8 cellular contexts compared by ENCODE assay signal in the genomic region with DNA sequence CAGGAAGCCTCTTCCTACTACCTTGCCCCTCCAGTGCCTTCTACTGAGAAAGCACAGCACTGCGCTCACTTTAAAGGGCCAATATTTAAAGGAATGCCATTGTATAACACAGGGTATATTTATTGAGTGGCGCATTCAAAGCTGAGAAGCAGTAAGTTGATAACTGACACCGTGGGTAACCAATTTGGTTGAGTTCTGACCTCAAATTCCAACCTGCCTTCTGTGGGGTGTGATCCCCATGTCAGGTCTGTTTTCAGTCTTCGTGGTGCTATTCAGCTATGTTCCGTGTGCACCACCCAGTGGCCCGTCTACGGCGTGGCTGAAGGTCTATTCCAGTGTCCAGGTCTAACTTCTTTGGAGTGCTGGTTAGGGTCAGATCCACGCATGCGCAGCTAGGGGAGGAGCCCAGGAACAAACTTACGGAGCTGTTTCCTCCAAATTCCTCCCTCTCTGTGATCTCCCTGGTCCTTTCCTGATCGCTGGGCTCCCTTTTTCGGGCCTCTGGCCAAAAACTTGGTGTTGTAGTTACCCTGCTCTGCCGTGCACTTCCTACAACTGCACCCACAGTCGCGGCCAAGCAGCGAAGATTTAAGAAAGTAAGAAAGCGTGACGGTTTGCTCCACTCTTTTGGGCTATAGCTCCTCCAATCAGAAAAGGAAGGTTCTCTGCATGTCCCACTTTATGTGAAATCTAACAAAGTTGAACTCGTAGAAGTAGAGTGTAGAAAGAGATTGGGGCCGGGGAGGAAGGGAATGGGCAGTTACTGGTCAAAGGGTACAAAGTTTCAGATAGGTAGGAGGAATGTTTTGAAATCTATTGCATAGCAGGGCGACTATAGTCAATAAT. TPM values are rescaled to one million over a fixed set of nuclear protein-coding genes. Genes with fewer than 3 reads are reported as not detected.
DNase-seq lines count a peak whose midpoint lies in the region; ATAC-seq, FAIRE-seq and TF ChIP-seq lines count a peak whose summit lies in the region.

No MANE protein-coding gene starts in this region.

- H3K9me3 Mint-ChIP-seq in stimulated activated memory B cell treated with anti-CD40 and anti-IgM and Interleukin-4, amounts not matched to agents 10 μg/mL and 1 μg/mL and 100 μg/mL, for 72 hours: peaks cover 8% of the 10 kb centered on the region

- BruUV-seq in endothelial cell of umbilical vein (replicated peaks; lab: Mats Ljungman, UMichigan): no TSS peak

- CTCF ChIA-PET in endothelial cell of umbilical vein (lab: Charles Lee): interaction anchor here (0.7 to 4.7 kb wide), 24 partner anchors 8 to 620 kb away, joined by 3 to 225 read pairs (median 4); a partner anchor contains a TSS

- peak overlapping the region; percentile 70 for H3K27ac Mint-ChIP-seq in stimulated activated memory B cell treated with anti-CD40 and anti-IgM and Interleukin-4, amounts not matched to agents 10 μg/mL and 1 μg/mL and 100 μg/mL, for 72 hours

- TF ChIP-seq POLR2A in endothelial cell of umbilical vein (IDR thresholded peaks at IDR 0.05; ENCODE audit: low read depth, low read length): no peak

- H3K36me3 Mint-ChIP-seq in stimulated activated memory B cell treated with anti-CD40 and anti-IgM and Interleukin-4, amounts not matched to agents 10 μg/mL and 1 μg/mL and 100 μg/mL, for 72 hours: no peaks in the 10 kb centered on the region

- POLR2A ChIA-PET in endothelial cell of umbilical vein (lab: Charles Lee): interaction anchor here (0.6 to 1.3 kb wide), 2 partner anchors 42 to 70 kb away, joined by 4 to 5 read pairs; no protein-coding TSS in a partner anchor

- H4K20me1 ChIP-seq in endothelial cell of umbilical vein (replicated peaks; ENCODE audit: control insufficient read depth, extremely low read depth, insufficient read depth, low read length): no peaks in the 10 kb centered on the region

- peaks cover 14% of the 10 kb centered on the region for H3K4me1 Mint-ChIP-seq in stimulated activated memory B cell treated with anti-CD40 and anti-IgM and Interleukin-4, amounts not matched to agents 10 μg/mL and 1 μg/mL and 100 μg/mL, for 72 hours

- H3K4me2 ChIP-seq in endothelial cell of umbilical vein (ENCODE audit: insufficient read depth, low read length): peak overlapping the region; percentile 86

- peak overlapping the region; percentile 6 for H3K27ac ChIP-seq in endothelial cell of umbilical vein (ENCODE audit: insufficient read depth, low read depth, low read length)
- H3K27ac ChIP-seq in muscle layer of duodenum (ENCODE audit: low read length): peak overlapping the region; percentile 37

- H2AFZ ChIP-seq in endothelial cell of umbilical vein (ENCODE audit: low read depth, low read length): peak overlapping the region; percentile 90

- DNase-seq in A172 (ENCODE audit: low spot score) (peak; percentile 58), NCI-H748 treated with DMSO at 0.1 percent for 48 hours (lab: John Stamatoyannopoulos, UW) (peak; percentile 20), endothelial cell of umbilical vein (ENCODE audit: low read depth, low spot score) (peak; percentile 84)
- DNase-seq in activated CD8-positive, alpha-beta memory T cell treated with anti-CD3 and anti-CD28 coated beads for 24 hours: peak; percentile 85

- H3K4me3 Mint-ChIP-seq in stimulated activated memory B cell treated with anti-CD40 and anti-IgM and Interleukin-4, amounts not matched to agents 10 μg/mL and 1 μg/mL and 100 μg/mL, for 72 hours: peak overlapping the region; percentile 78

- dilution Hi-C loops in endothelial cell of umbilical vein (cut with MboI; ENCODE audit: extremely low pct_ligation_motif_present, low sequenced_read_pairs): no loop called here

- ATAC-seq in GM18861 (IDR thresholded peaks at IDR 0.05; ENCODE audit: unreplicated experiment): peak; percentile 94
- peak; percentile 49 for ATAC-seq in HG03060 (IDR thresholded peaks at IDR 0.05; ENCODE audit: low read depth, unreplicated experiment)
- ATAC-seq in stimulated activated memory B cell treated with anti-CD40 and anti-IgM and Interleukin-4, amounts not matched to agents 10 μg/mL and 1 μg/mL and 100 μg/mL, for 72 hours: peak; percentile 99

- H3K36me3 ChIP-seq in endothelial cell of umbilical vein (ENCODE audit: control insufficient read depth in 2 of 2, extremely low read depth in 1 of 2, insufficient read depth in 2 of 2, low read length in 2 of 2) (no peaks in the 10 kb centered on the region), muscle layer of duodenum (ENCODE audit: control insufficient read depth in 1 of 2, insufficient read depth in 2 of 2, low read length in 2 of 2) (no peaks in the 10 kb centered on the region)

- H3K4me1 ChIP-seq in endothelial cell of umbilical vein (ENCODE audit: control insufficient read depth, extremely low read depth, insufficient read depth, low read length) (peaks cover 23% of the 10 kb centered on the region), muscle layer of duodenum (ENCODE audit: control insufficient read depth in 1 of 2, insufficient read depth in 2 of 2, low read length in 2 of 2) (no peaks in the 10 kb centered on the region)

- peak; percentile 69 to 85 for TF ChIP-seq CTCF in endothelial cell of umbilical vein (IDR thresholded peaks at IDR 0.05; ENCODE audit: extremely low read depth in 1 of 2, insufficient read depth in 1 of 2, low read depth in 1 of 2, low read length in 2 of 2)

- no peaks in the 10 kb centered on the region for H3K79me2 ChIP-seq in endothelial cell of umbilical vein (ENCODE audit: control insufficient read depth, insufficient read depth, low read length)

- H3K9ac ChIP-seq in endothelial cell of umbilical vein (replicated peaks; ENCODE audit: extremely low read depth, insufficient read depth, low read length): peak overlapping the region; percentile 66

- H3K9me1 ChIP-seq in endothelial cell of umbilical vein (replicated peaks; ENCODE audit: control insufficient read depth, extremely low read depth, insufficient read depth, low read length): no peaks in the 10 kb centered on the region

- H3K4me3 ChIP-seq in endothelial cell of umbilical vein (replicated peaks in 1 of 3; ENCODE audit: insufficient read depth in 1 of 3, low read depth in 1 of 3, low read length in 3 of 3) (peak overlapping the region; percentile 32 to 71 (median 34)), muscle layer of duodenum (ENCODE audit: low read depth in 1 of 2, low read length in 2 of 2) (peak overlapping the region; percentile 55 to 63)

- H3K27me3 Mint-ChIP-seq in stimulated activated memory B cell treated with anti-CD40 and anti-IgM and Interleukin-4, amounts not matched to agents 10 μg/mL and 1 μg/mL and 100 μg/mL, for 72 hours: no peaks in the 10 kb centered on the region

- peak; percentile 96 for FAIRE-seq in endothelial cell of umbilical vein (lab: Jason Lieb, UNC)

- no peaks in the 10 kb centered on the region for H3K9me3 ChIP-seq in endothelial cell of umbilical vein (replicated peaks; ENCODE audit: control insufficient read depth, insufficient read depth, low read length)
- H3K9me3 ChIP-seq in muscle layer of duodenum (ENCODE audit: control insufficient read depth in 1 of 2, low read length in 2 of 2): peaks cover 0 to 2% of the 10 kb centered on the region in 2 donors

- intact Hi-C loops in endothelial cell of umbilical vein (cut with micrococcal nuclease): loop anchor here (1.0 to 10.0 kb wide), 6 partner anchors 41 to 282 kb away; a partner anchor contains a TSS

- no peaks in the 10 kb centered on the region for H3K27me3 ChIP-seq in endothelial cell of umbilical vein (ENCODE audit: control insufficient read depth in 2 of 2, insufficient read depth in 2 of 2, low read length in 2 of 2)
- no peaks in the 10 kb centered on the region for H3K27me3 ChIP-seq in muscle layer of duodenum (ENCODE audit: low read depth, low read length)

TF ChIP-seq in endothelial cell of umbilical vein, 7 proteins besides CTCF, POLR2A, EP300 and RAD21:
- peak; percentile 32 for TF ChIP-seq POLR2AphosphoS5 (IDR thresholded peaks at IDR 0.05; ENCODE audit: insufficient read depth, low read depth, low read length)
- TF ChIP-seq, protein P1, sequence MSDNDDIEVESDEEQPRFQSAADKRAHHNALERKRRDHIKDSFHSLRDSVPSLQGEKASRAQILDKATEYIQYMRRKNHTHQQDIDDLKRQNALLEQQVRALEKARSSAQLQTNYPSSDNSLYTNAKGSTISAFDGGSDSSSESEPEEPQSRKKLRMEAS (IDR thresholded peaks at IDR 0.05; ENCODE audit: insufficient read depth, insufficient read length): no peak

RNA-seq across cellular contexts. Expression of a gene that starts 7.7 kb away (rescaled TPM):
- total RNA-seq in A172 (2014; rRNA removed; shearing (Covaris generic)): 0.07 TPM in 1 of 2 replicates, not detected in the other
- total RNA-seq in endothelial cell of umbilical vein: 0.39 and 0.73 TPM in 2 replicates
- polyA plus RNA-seq in endothelial cell of umbilical vein: 0.08 and 0.14 TPM in 2 replicates
- polyA plus RNA-seq in endothelial cell of umbilical vein (2011; cell fraction: cytosol; rRNA removed): 0.17 and 0.19 TPM in 2 replicates
- polyA plus RNA-seq in endothelial cell of umbilical vein (2011; cell fraction: nucleus; rRNA removed): 0.17 and 0.25 TPM in 2 replicates
- polyA plus RNA-seq in endothelial cell of umbilical vein (2012): 0.42 and 0.59 TPM in 2 replicates
- polyA minus RNA-seq in endothelial cell of umbilical vein: 0.19 and 0.29 TPM in 2 replicates
- polyA minus RNA-seq in endothelial cell of umbilical vein (2011; cell fraction: cytosol; rRNA and poly(A)+ RNA removed): not detected
- polyA minus RNA-seq in endothelial cell of umbilical vein (2011; cell fraction: nucleus; rRNA and poly(A)+ RNA removed): 0.14 and 0.34 TPM in 2 replicates

RNA-seq across cellular contexts. Expression of a gene that starts 53.9 kb away (rescaled TPM):
- not detected in 2 replicates for total RNA-seq in A172 (2014; rRNA removed; shearing (Covaris generic))
- total RNA-seq in endothelial cell of umbilical vein: not detected in 2 replicates
- polyA plus RNA-seq in endothelial cell of umbilical vein: not detected in 2 replicates
- not detected in 2 replicates for polyA plus RNA-seq in endothelial cell of umbilical vein (2011; cell fraction: cytosol; rRNA removed)
- not detected in 2 replicates for polyA plus RNA-seq in endothelial cell of umbilical vein (2011; cell fraction: nucleus; rRNA removed)
- not detected in 2 replicates for polyA plus RNA-seq in endothelial cell of umbilical vein (2012)
- polyA minus RNA-seq in endothelial cell of umbilical vein: not detected in 2 replicates
- polyA minus RNA-seq in endothelial cell of umbilical vein (2011; cell fraction: cytosol; rRNA and poly(A)+ RNA removed): not detected
- not detected in 2 replicates for polyA minus RNA-seq in endothelial cell of umbilical vein (2011; cell fraction: nucleus; rRNA and poly(A)+ RNA removed)

Comparison
In these comparisons a context has a peak if more than half of its experiments do, and no peak if none do; other contexts are left out.
1. Peak in every context shown above with its lines: DNase-seq, ATAC-seq, H3K4me3 ChIP-seq and H3K27ac ChIP-seq.
2. DNase-seq: peak in every context shown above with its lines; median percentile 85 in activated CD8-positive, alpha-beta memory T cell treated with anti-CD3 and anti-CD28 coated beads for 24 hours; 84 in endothelial cell of umbilical vein; 58 in A172; 20 in NCI-H748 treated with DMSO at 0.1 percent for 48 hours.
3. ATAC-seq: peak in every context shown above with its lines; median percentile 99 in stimulated activated memory B cell treated with anti-CD40 and anti-IgM and Interleukin-4, amounts not matched to agents 10 μg/mL and 1 μg/mL and 100 μg/mL, for 72 hours; 94 in GM18861; 49 in HG03060.